In genomic region chr20:63652192-63652980, GRCh38 we compare ENCODE assay signal across 6 cellular contexts. TPM values are rescaled to one million over a fixed set of nuclear protein-coding genes. Genes with fewer than 3 reads are reported as not detected.
A peak's percentile ranks its signal among the peaks of the same experiment; 100 is the strongest.
DNase-seq lines count a peak whose midpoint lies in the region; ATAC-seq and TF ChIP-seq lines count a peak whose summit lies in the region.

No MANE protein-coding gene starts in this region.

- no peak overlapping the region for H3K9ac ChIP-seq in HUES6 (ENCODE audit: low read length)

- H3K4me1 ChIP-seq in HUES6 (ENCODE audit: control insufficient read depth, insufficient read depth, low read length) (peaks cover 11% of the 10 kb centered on the region), transverse colon (peaks cover 8 to 31% (median 23%) of the 10 kb centered on the region in 4 donors)

- H3K9me3 ChIP-seq in HUES6 (ENCODE audit: control insufficient read depth, insufficient read depth, low read depth, low read length) (no peaks in the 10 kb centered on the region), transverse colon (no peaks in the 10 kb centered on the region)

- TF ChIP-seq CTCF in transverse colon (IDR thresholded peaks at IDR 0.05) = no peak

- TF ChIP-seq EP300 in transverse colon (IDR thresholded peaks at IDR 0.05; ENCODE audit: low read depth) = no peak

- no peak for ATAC-seq in HG02588 (IDR thresholded peaks at IDR 0.05; ENCODE audit: unreplicated experiment)

- H3K4me3 ChIP-seq in HUES6 (ENCODE audit: low read depth, low read length) (peak overlapping the region; percentile 64), iPS-11a (ENCODE audit: low read depth, low read length) (peak overlapping the region; percentile 57), transverse colon (peak overlapping the region; percentile 37 to 58 (median 48))

- WGBS in transverse colon (ENCODE audit: low coverage in 1 of 2), 2 donors = 1% methylated on average over 58 of the region's 91 CpGs; no CpG with 5 or more reads in 1 of the 2 donors

- intact Hi-C loops in transverse colon (cut with DNase I; ENCODE audit: low total_unique reads) = loop anchor here (2.0 kb wide), 1 partner anchor 56 kb away; the partner anchor contains the start of gene ZGPAT

- no peak for TF ChIP-seq POLR2A in transverse colon (IDR thresholded peaks at IDR 0.05)

- H3K27ac ChIP-seq in HUES6 (ENCODE audit: low read depth, low read length) = no peak overlapping the region
- H3K27ac ChIP-seq in transverse colon = peak overlapping the region; percentile 34 to 70 (median 44)

- peaks cover 18% of the 10 kb centered on the region; the same call in 1 of the 2 replicates for H3K27me3 ChIP-seq in HUES6 (ENCODE audit: control insufficient read depth, insufficient read depth, low read length)
- H3K27me3 ChIP-seq in transverse colon = peaks cover 36% of the 10 kb centered on the region

- in situ Hi-C loops in transverse colon (cut with MboI; ENCODE audit: low pct_ligation_motif_present in 1 of 4, low pct_unique_long_range_greater_than_20kb in 1 of 4, low sequenced_read_pairs in 3 of 4) = no loop called here

- peak; percentile 22 for DNase-seq in activated CD4-positive, alpha-beta T cell treated with anti-CD3 and anti-CD28 coated beads, Interleukin-2, amount 50 U/mL, for 1 hour
- no peak for DNase-seq in transverse colon
- no peak for DNase-seq in amniotic stem cell (lab: John Stamatoyannopoulos, UW)

- H3K36me3 ChIP-seq in HUES6 (ENCODE audit: control insufficient read depth, insufficient read depth, low read length) (no peaks in the 10 kb centered on the region), transverse colon (no peaks in the 10 kb centered on the region)

RNA-seq across cellular contexts. Expression of gene STMN3, which starts 0.8 kb away (rescaled TPM):
- 1 to 10 TPM in 3 of 4 donors, under 1 TPM in 1; 0.75 to 7.1 (median 4.4) TPM for total RNA-seq in transverse colon

RNA-seq across cellular contexts. Expression of gene RTEL1, which starts 5.7 kb away (rescaled TPM):
- 10 to 100 TPM; 18.8 to 84.9 (median 24.1) TPM for total RNA-seq in transverse colon

RNA-seq across cellular contexts. Expression of gene GMEB2, which starts 25.5 kb away (rescaled TPM):
- 10 to 100 TPM in 3 of 4 donors, 1 to 10 TPM in 1; 9.0 to 20.3 (median 13.5) TPM for total RNA-seq in transverse colon

RNA-seq across cellular contexts. Expression of gene TNFRSF6B, which starts 44.1 kb away (rescaled TPM):
- total RNA-seq in transverse colon = 10 to 100 TPM in 3 of 4 donors, 1 to 10 TPM in 1; 4.2 to 34.4 (median 13.6) TPM

RNA-seq across cellular contexts. Expression of gene ARFRP1, which starts 55.4 kb away (rescaled TPM):
- 10 to 100 TPM; 46.2 to 75.4 (median 56.2) TPM for total RNA-seq in transverse colon
